18 cellular contexts compared by ENCODE assay signal in the genomic region with DNA sequence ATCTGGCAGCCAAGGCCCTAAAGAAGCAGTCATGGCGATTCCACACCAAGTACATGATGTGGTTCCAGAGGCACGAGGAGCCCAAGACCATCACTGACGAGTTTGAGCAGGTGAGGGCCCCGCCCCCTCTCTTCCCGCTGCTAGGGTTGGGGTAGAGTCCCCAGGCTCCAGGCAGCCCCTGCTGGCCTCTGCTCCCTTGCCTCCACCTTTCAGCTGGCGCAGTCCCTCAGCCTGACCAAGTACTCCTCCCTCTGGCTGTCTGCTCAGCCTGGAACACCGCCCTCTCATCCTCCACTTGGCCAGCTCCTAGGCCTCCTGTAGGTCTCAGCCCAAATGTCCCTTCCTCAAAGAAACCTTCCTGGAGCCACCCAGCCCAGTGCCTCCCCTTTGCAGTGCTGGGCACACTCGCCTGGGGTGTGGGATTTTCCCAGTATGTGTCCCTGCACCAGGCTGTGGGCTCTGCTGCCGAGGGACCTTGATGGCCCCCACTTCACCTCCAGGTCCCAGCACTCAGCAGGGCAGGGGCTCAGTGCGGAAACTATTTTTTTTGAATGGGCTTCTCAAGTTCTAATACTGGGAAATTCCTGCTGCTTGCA. TPM values are rescaled to one million over a fixed set of nuclear protein-coding genes. Genes with fewer than 3 reads are reported as not detected.
DNase-seq lines count a peak whose midpoint lies in the region; ATAC-seq, FAIRE-seq and TF ChIP-seq lines count a peak whose summit lies in the region.
"Had no signal": no experiment of that assay in that cellular context is flagged by ENCODE, and none has a peak within 500 bp of the region (broad histone marks: within the 10 kb centered on the region; RNA-seq: fewer than 3 reads in every experiment).

No MANE protein-coding gene starts in this region.

- H3K27ac Mint-ChIP-seq in activated CD4-positive, alpha-beta memory T cell treated with anti-CD3 and anti-CD28 coated beads for 36 hours, result peak overlapping the region; percentile 88

- 98% methylated on average over 4 of the region's 10 CpGs for WGBS in HepG2 (ENCODE audit: low lambda C conversion rate)
- WGBS in right lobe of liver (ENCODE audit: insufficient coverage, low coverage, low lambda C conversion rate, missing lambda C conversion rate), result 89% methylated on average over 5 of the region's 10 CpGs
- 58 to 100% methylated on average over 1 to 3 of the region's 10 CpGs for WGBS in gastroesophageal sphincter (ENCODE audit: low coverage in 1 of 2), 2 donors
- WGBS in transverse colon (ENCODE audit: low coverage in 1 of 2), 2 donors, result 87% methylated on average over 9 of the region's 10 CpGs; no CpG with 5 or more reads in 1 of the 2 donors

- H3K4me3 Mint-ChIP-seq in activated CD4-positive, alpha-beta memory T cell treated with anti-CD3 and anti-CD28 coated beads for 36 hours, result no peak overlapping the region

- ATAC-seq in HepG2 (no peak; the same call in 2 of the 3 replicates), right lobe of liver (no peak), gastroesophageal sphincter (no peak), HG02642 (IDR thresholded peaks at IDR 0.05; ENCODE audit: poor library complexity, unreplicated experiment) (no peak)
- ATAC-seq: PC-3 had no signal

- no peak overlapping the region for H3K4me2 ChIP-seq in HepG2 (ENCODE audit: low read depth, low read length)
- H3K4me2 ChIP-seq: BLaER1 had no signal

- H3K36me3 ChIP-seq in HepG2 (replicated peaks in 1 of 2; ENCODE audit: control insufficient read depth in 1 of 2, insufficient read depth in 2 of 2, low read length in 2 of 2), result peaks cover 32 to 88% of the 10 kb centered on the region in 2 experiments
- H3K36me3 ChIP-seq in right lobe of liver, result peaks cover 5 to 91% (median 35%) of the 10 kb centered on the region in 4 donors
- peaks cover 0 to 94% of the 10 kb centered on the region in 2 donors for H3K36me3 ChIP-seq in gastroesophageal sphincter
- peaks cover 0 to 76% (median 35%) of the 10 kb centered on the region in 4 donors for H3K36me3 ChIP-seq in transverse colon
- H3K36me3 ChIP-seq: uterus had no signal

- intact Hi-C loops in HepG2 (cut with micrococcal nuclease; ENCODE audit: unreplicated experiment), result no loop called here
- intact Hi-C loops in right lobe of liver (cut with DNase I), result no loop called here
- intact Hi-C loops in activated CD4-positive, alpha-beta memory T cell treated with anti-CD3 and anti-CD28 coated beads for 36 hours (cut with micrococcal nuclease), result no loop called here
- intact Hi-C loops in transverse colon (cut with DNase I; ENCODE audit: low total_unique reads), result no loop called here

- H3K4me3 ChIP-seq in HepG2 (replicated peaks in 1 of 3; ENCODE audit: insufficient read depth in 1 of 3, low read depth in 2 of 3, low read length in 3 of 3) (no peak overlapping the region), right lobe of liver (no peak overlapping the region), gastroesophageal sphincter (no peak overlapping the region), transverse colon (no peak overlapping the region)
- H3K4me3 ChIP-seq: BLaER1, uterus had no signal

- CTCF ChIA-PET in HepG2 (lab: Yijun Ruan, JAX; ENCODE audit: low intra/inter-chr PET ratio, low total read pairs), result no interaction called here
- CTCF ChIA-PET in activated CD4-positive, alpha-beta memory T cell treated with anti-CD3 and anti-CD28 coated beads for 36 hours (lab: Charles Lee), result no interaction called here

- peaks cover 52% of the 10 kb centered on the region for H3K36me3 Mint-ChIP-seq in activated CD4-positive, alpha-beta memory T cell treated with anti-CD3 and anti-CD28 coated beads for 36 hours

- FAIRE-seq in HepG2 (lab: Jason Lieb, UNC), result no peak
- FAIRE-seq: endometrium, GM19239, kidney had no signal

- no peak for TF ChIP-seq RAD21 in HepG2 (CRISPR knock-in tag; IDR thresholded peaks at IDR 0.05)

- in situ Hi-C loops in HepG2 (cut with HindIII; ENCODE audit: extremely low pct_ligation_motif_present, low pct_unique_long_range_greater_than_20kb), result no loop called here
- in situ Hi-C loops in transverse colon (cut with MboI; ENCODE audit: low pct_ligation_motif_present in 1 of 4, low pct_unique_long_range_greater_than_20kb in 1 of 4, low sequenced_read_pairs in 3 of 4), result no loop called here

- H2AFZ ChIP-seq in HepG2 (ENCODE audit: low read length), result no peak overlapping the region

- H3K27ac ChIP-seq in HepG2 (ENCODE audit: extremely low read length, insufficient read depth, low read length) (no peak overlapping the region), right lobe of liver (no peak overlapping the region), gastroesophageal sphincter (peak overlapping the region in 3 of 4 donors; percentile 33 to 54 (median 45)), transverse colon (no peak overlapping the region)
- H3K27ac ChIP-seq: BLaER1 had no signal

- DNase-seq in HepG2 (ENCODE audit: low spot score) (no peak), right lobe of liver (no peak), transverse colon (peak; percentile 7), HuH-7 (ENCODE audit: low spot score) (no peak), islet precursor cell (no peak)
- no peak for DNase-seq in activated CD4-positive, alpha-beta memory T cell treated with anti-CD3 and anti-CD28 coated beads for 36 hours
- DNase-seq: activated CD4-positive, alpha-beta T cell treated with anti-CD3 and anti-CD28 coated beads for 4 hours; kidney; NCI-H1417 treated with DMSO at 0.1 percent for 48 hours; NCI-H510A treated with DMSO at 0.1 percent for 48 hours; PC-3; T-helper 1 cell; uterus had no signal

- H3K9me3 ChIP-seq in HepG2 (ENCODE audit: low read length) (no peaks in the 10 kb centered on the region), right lobe of liver (no peaks in the 10 kb centered on the region), gastroesophageal sphincter (no peaks in the 10 kb centered on the region), transverse colon (no peaks in the 10 kb centered on the region)
- H3K9me3 ChIP-seq: BLaER1, uterus had no signal

- H3K4me1 ChIP-seq in HepG2 (ENCODE audit: insufficient read depth, low read length) (peaks cover 9% of the 10 kb centered on the region), right lobe of liver (peaks cover 0 to 7% (median 0%) of the 10 kb centered on the region in 4 donors), gastroesophageal sphincter (peaks cover 0 to 26% (median 8%) of the 10 kb centered on the region in 3 donors), transverse colon (peaks cover 7 to 12% (median 9%) of the 10 kb centered on the region in 4 donors)

- no peaks in the 10 kb centered on the region for H3K9me3 Mint-ChIP-seq in activated CD4-positive, alpha-beta memory T cell treated with anti-CD3 and anti-CD28 coated beads for 36 hours

- H3K27me3 ChIP-seq in HepG2 (ENCODE audit: control insufficient read depth in 1 of 2, insufficient read depth in 2 of 2, low read length in 2 of 2) (no peaks in the 10 kb centered on the region), right lobe of liver (no peaks in the 10 kb centered on the region), gastroesophageal sphincter (no peaks in the 10 kb centered on the region), transverse colon (no peaks in the 10 kb centered on the region)
- H3K27me3 ChIP-seq: BLaER1, uterus had no signal

- no TSS peak for BruUV-seq in HepG2 (replicated peaks; lab: Mats Ljungman, UMichigan)

- H3K27me3 Mint-ChIP-seq in activated CD4-positive, alpha-beta memory T cell treated with anti-CD3 and anti-CD28 coated beads for 36 hours, result no peaks in the 10 kb centered on the region

- TF ChIP-seq POLR2A in HepG2 (IDR thresholded peaks at IDR 0.05; ENCODE audit: insufficient read depth in 1 of 2, low read depth in 2 of 2, low read length in 2 of 2), result 0 out of 4 replicates have a peak, but pooled peaks of 1 of the 2 experiments have one; percentile 24
- TF ChIP-seq POLR2A in right lobe of liver (IDR thresholded peaks at IDR 0.05), result no peak
- no peak for TF ChIP-seq POLR2A in gastroesophageal sphincter (IDR thresholded peaks at IDR 0.05)
- no peak for TF ChIP-seq POLR2A in transverse colon (IDR thresholded peaks at IDR 0.05)

- TF ChIP-seq CTCF in HepG2 (CRISPR knock-in tag; IDR thresholded peaks at IDR 0.05), result no peak
- TF ChIP-seq CTCF in right lobe of liver (IDR thresholded peaks at IDR 0.05), result no peak
- TF ChIP-seq CTCF in gastroesophageal sphincter (IDR thresholded peaks at IDR 0.05), result no peak
- no peak for TF ChIP-seq CTCF in transverse colon (IDR thresholded peaks at IDR 0.05)

- TF ChIP-seq EP300 in HepG2 (IDR thresholded peaks at IDR 0.05; ENCODE audit: low read depth in 2 of 2, low read length in 2 of 2), result no peak
- no peak for TF ChIP-seq EP300 in HepG2 (CRISPR knock-in tag; IDR thresholded peaks at IDR 0.05; ENCODE audit: borderline replicate concordance)
- no peak for TF ChIP-seq EP300 in gastroesophageal sphincter (IDR thresholded peaks at IDR 0.05)
- no peak for TF ChIP-seq EP300 in transverse colon (IDR thresholded peaks at IDR 0.05; ENCODE audit: low read depth)

- H3K9ac ChIP-seq in HepG2 (ENCODE audit: insufficient read depth, low read depth, low read length), result no peak overlapping the region
- H3K9ac ChIP-seq: BLaER1 had no signal

- 0 out of 2 replicates have a peak, but pooled peaks cover 3% of the 10 kb centered on the region for H4K20me1 ChIP-seq in HepG2 (ENCODE audit: insufficient read depth, low read length)

- H3K4me1 Mint-ChIP-seq in activated CD4-positive, alpha-beta memory T cell treated with anti-CD3 and anti-CD28 coated beads for 36 hours (ENCODE audit: low read depth), result peaks cover 30% of the 10 kb centered on the region

- H3K79me2 ChIP-seq in HepG2 (ENCODE audit: insufficient read depth, low read length), result peaks cover 6% of the 10 kb centered on the region

- POLR2A ChIA-PET in HepG2 (lab: Yijun Ruan, JAX), result no interaction called here
- POLR2A ChIA-PET in activated CD4-positive, alpha-beta memory T cell treated with anti-CD3 and anti-CD28 coated beads for 36 hours (lab: Charles Lee), result no interaction called here

RNA-seq across cellular contexts. Expression of a gene that starts 5.7 kb away (rescaled TPM):
- total RNA-seq in HepG2 (2016; rRNA removed; fragmentation: Illumina TruSeq; extraction: Trizol) (3.8 and 4.0 TPM in 2 replicates), right lobe of liver (1 to 10 TPM; 1.2 to 3.5 (median 3.2) TPM), gastroesophageal sphincter (10 to 100 TPM in 3 of 4 donors, 1 to 10 TPM in 1; 8.2 to 12.8 (median 11.1) TPM), transverse colon (10 to 100 TPM in 1 of 4 donors, 1 to 10 TPM in 3; 3.4 to 11.1 (median 5.8) TPM)
- 1.9 and 2.2 TPM in 2 replicates for total RNA-seq in HepG2 (2016; cell fraction: cytosol; rRNA removed; fragmentation: Illumina TruSeq; extraction: Trizol; ENCODE audit: low read depth)
- 4.3 and 4.8 TPM in 2 replicates for total RNA-seq in HepG2 (2016; cell fraction: insoluble cytoplasmic fraction; rRNA removed; fragmentation: Illumina TruSeq; extraction: Trizol)
- 1.6 and 1.8 TPM in 2 replicates for total RNA-seq in HepG2 (2016; cell fraction: membrane; rRNA removed; fragmentation: Illumina TruSeq; extraction: Trizol)
- total RNA-seq in HepG2 (2016; cell fraction: nucleus; rRNA removed; fragmentation: Illumina TruSeq; extraction: Trizol), result 2.2 and 2.7 TPM in 2 replicates
- polyA plus RNA-seq in HepG2 (2011; rRNA removed), result 1.8 and 2.0 TPM in 2 replicates
- polyA plus RNA-seq in HepG2 (2011; cell fraction: cytosol; rRNA removed), result 2.1 and 2.4 TPM in 2 replicates
- 1.8 and 2.0 TPM in 2 replicates for polyA plus RNA-seq in HepG2 (2011; cell fraction: nucleus; rRNA removed)
- polyA plus RNA-seq in HepG2 (2012), result 2.6 TPM in 2 replicates
- 1.6 TPM in 2 replicates for polyA plus RNA-seq in HepG2 (2016; cell fraction: cytosol; fragmentation: Illumina TruSeq; extraction: Trizol; ENCODE audit: low read depth)
- 4.4 and 4.9 TPM in 2 replicates for polyA plus RNA-seq in HepG2 (2016; cell fraction: insoluble cytoplasmic fraction; fragmentation: Illumina TruSeq; extraction: Trizol; ENCODE audit: low read depth)
- polyA plus RNA-seq in HepG2 (2016; cell fraction: membrane; fragmentation: Illumina TruSeq; extraction: Trizol; ENCODE audit: low read depth), result 1.0 TPM in 2 replicates
- 2.7 and 3.1 TPM in 2 replicates for polyA plus RNA-seq in HepG2 (2016; cell fraction: nucleus; fragmentation: Illumina TruSeq; extraction: Trizol; ENCODE audit: insufficient read depth, low read depth)
- 0.40 and 0.48 TPM in 2 replicates for polyA minus RNA-seq in HepG2 (2011; rRNA and poly(A)+ RNA removed; ENCODE audit: low replicate concordance)
- 0.79 and 1.1 TPM in 2 replicates for polyA minus RNA-seq in HepG2 (2011; cell fraction: cytosol; rRNA and poly(A)+ RNA removed)
- 1.7 and 1.9 TPM in 2 replicates for polyA minus RNA-seq in HepG2 (2011; cell fraction: nucleus; rRNA and poly(A)+ RNA removed)
- 1 to 10 TPM; 4.7 to 5.3 TPM for total RNA-seq in activated CD4-positive, alpha-beta memory T cell treated with anti-CD3 and anti-CD28 coated beads for 36 hours

RNA-seq across cellular contexts. Expression of a gene that starts 16.3 kb away (rescaled TPM):
- 5.8 and 7.6 TPM in 2 replicates for total RNA-seq in HepG2 (2016; rRNA removed; fragmentation: Illumina TruSeq; extraction: Trizol)
- total RNA-seq in HepG2 (2016; cell fraction: cytosol; rRNA removed; fragmentation: Illumina TruSeq; extraction: Trizol; ENCODE audit: low read depth), result 4.0 and 5.5 TPM in 2 replicates
- total RNA-seq in HepG2 (2016; cell fraction: insoluble cytoplasmic fraction; rRNA removed; fragmentation: Illumina TruSeq; extraction: Trizol), result 6.1 and 8.1 TPM in 2 replicates
- total RNA-seq in HepG2 (2016; cell fraction: membrane; rRNA removed; fragmentation: Illumina TruSeq; extraction: Trizol), result 11.8 and 13.1 TPM in 2 replicates
- 11.3 and 13.6 TPM in 2 replicates for total RNA-seq in HepG2 (2016; cell fraction: nucleus; rRNA removed; fragmentation: Illumina TruSeq; extraction: Trizol)
- polyA plus RNA-seq in HepG2 (2011; rRNA removed), result 4.3 and 4.9 TPM in 2 replicates
- polyA plus RNA-seq in HepG2 (2011; cell fraction: cytosol; rRNA removed), result 4.0 and 4.5 TPM in 2 replicates
- polyA plus RNA-seq in HepG2 (2011; cell fraction: nucleus; rRNA removed), result 21.1 and 21.5 TPM in 2 replicates
- 18.8 and 22.7 TPM in 2 replicates for polyA plus RNA-seq in HepG2 (2012)
- polyA plus RNA-seq in HepG2 (2016; cell fraction: cytosol; fragmentation: Illumina TruSeq; extraction: Trizol; ENCODE audit: low read depth), result 7.9 TPM in 2 replicates
- polyA plus RNA-seq in HepG2 (2016; cell fraction: insoluble cytoplasmic fraction; fragmentation: Illumina TruSeq; extraction: Trizol; ENCODE audit: low read depth), result 25.5 and 38.4 TPM in 2 replicates
- polyA plus RNA-seq in HepG2 (2016; cell fraction: membrane; fragmentation: Illumina TruSeq; extraction: Trizol; ENCODE audit: low read depth), result 11.9 and 12.9 TPM in 2 replicates
- polyA plus RNA-seq in HepG2 (2016; cell fraction: nucleus; fragmentation: Illumina TruSeq; extraction: Trizol; ENCODE audit: insufficient read depth, low read depth), result 58.2 and 71.4 TPM in 2 replicates
- polyA minus RNA-seq in HepG2 (2011; rRNA and poly(A)+ RNA removed; ENCODE audit: low replicate concordance), result 6.7 and 8.6 TPM in 2 replicates
- polyA minus RNA-seq in HepG2 (2011; cell fraction: cytosol; rRNA and poly(A)+ RNA removed), result 13.1 and 16.9 TPM in 2 replicates
- polyA minus RNA-seq in HepG2 (2011; cell fraction: nucleus; rRNA and poly(A)+ RNA removed), result 7.5 and 10.3 TPM in 2 replicates
- total RNA-seq in right lobe of liver, result 10 to 100 TPM in 5 of 6 experiments, 1 to 10 TPM in 1; 7.1 to 21.6 (median 15.5) TPM
- 10 to 100 TPM; 54.6 to 58.7 TPM for total RNA-seq in activated CD4-positive, alpha-beta memory T cell treated with anti-CD3 and anti-CD28 coated beads for 36 hours
- total RNA-seq in gastroesophageal sphincter, result 10 to 100 TPM; 14.7 to 32.4 (median 23.1) TPM
- 10 to 100 TPM; 28.1 to 85.7 (median 32.1) TPM for total RNA-seq in transverse colon

RNA-seq across cellular contexts. Expression of a gene that starts 19.1 kb away (rescaled TPM):
- total RNA-seq in HepG2 (2016; rRNA removed; fragmentation: Illumina TruSeq; extraction: Trizol), result 0.24 TPM in 1 of 2 replicates, not detected in the other
- total RNA-seq in HepG2 (2016; cell fraction: cytosol; rRNA removed; fragmentation: Illumina TruSeq; extraction: Trizol; ENCODE audit: low read depth), result not detected in 2 replicates
- 0.15 TPM in 1 of 2 replicates, not detected in the other for total RNA-seq in HepG2 (2016; cell fraction: insoluble cytoplasmic fraction; rRNA removed; fragmentation: Illumina TruSeq; extraction: Trizol)
- total RNA-seq in HepG2 (2016; cell fraction: membrane; rRNA removed; fragmentation: Illumina TruSeq; extraction: Trizol), result 0.41 TPM in 1 of 2 replicates, not detected in the other
- total RNA-seq in HepG2 (2016; cell fraction: nucleus; rRNA removed; fragmentation: Illumina TruSeq; extraction: Trizol), result not detected in 2 replicates
- 0.13 and 0.35 TPM in 2 replicates for polyA plus RNA-seq in HepG2 (2011; rRNA removed)
- polyA plus RNA-seq in HepG2 (2011; cell fraction: cytosol; rRNA removed), result 0.08 and 0.15 TPM in 2 replicates
- polyA plus RNA-seq in HepG2 (2011; cell fraction: nucleus; rRNA removed), result 1.8 and 1.9 TPM in 2 replicates
- polyA plus RNA-seq in HepG2 (2012), result 0.41 and 0.86 TPM in 2 replicates
- 0.26 TPM in 1 of 2 replicates, not detected in the other for polyA plus RNA-seq in HepG2 (2016; cell fraction: cytosol; fragmentation: Illumina TruSeq; extraction: Trizol; ENCODE audit: low read depth)
- polyA plus RNA-seq in HepG2 (2016; cell fraction: insoluble cytoplasmic fraction; fragmentation: Illumina TruSeq; extraction: Trizol; ENCODE audit: low read depth), result not detected in 2 replicates
- 0.10 and 0.50 TPM in 2 replicates for polyA plus RNA-seq in HepG2 (2016; cell fraction: membrane; fragmentation: Illumina TruSeq; extraction: Trizol; ENCODE audit: low read depth)
- polyA plus RNA-seq in HepG2 (2016; cell fraction: nucleus; fragmentation: Illumina TruSeq; extraction: Trizol; ENCODE audit: insufficient read depth, low read depth), result 0.73 TPM in 1 of 2 replicates, not detected in the other
- 0.12 and 0.35 TPM in 2 replicates for polyA minus RNA-seq in HepG2 (2011; rRNA and poly(A)+ RNA removed; ENCODE audit: low replicate concordance)
- not detected in 2 replicates for polyA minus RNA-seq in HepG2 (2011; cell fraction: cytosol; rRNA and poly(A)+ RNA removed)
- polyA minus RNA-seq in HepG2 (2011; cell fraction: nucleus; rRNA and poly(A)+ RNA removed), result 0.87 TPM in 1 of 2 replicates, not detected in the other
- total RNA-seq in right lobe of liver, result 1 to 10 TPM in 3 of 6 experiments, under 1 TPM in 3; 0.18 to 2.4 (median 1.1) TPM
- under 1 TPM; 0.26 to 0.27 TPM for total RNA-seq in activated CD4-positive, alpha-beta memory T cell treated with anti-CD3 and anti-CD28 coated beads for 36 hours
- 1 to 10 TPM in 1 of 4 donors, under 1 TPM in 2, not detected in 1; 0.16 to 3.1 (median 0.31) TPM for total RNA-seq in gastroesophageal sphincter
- 100 to 1,000 TPM in 3 of 4 donors, 10 to 100 TPM in 1; 91.5 to 386 (median 180) TPM for total RNA-seq in transverse colon

RNA-seq across cellular contexts. Expression of a gene that starts 35.6 kb away (rescaled TPM):
- 9.0 and 22.2 TPM in 2 replicates for total RNA-seq in HepG2 (2016; rRNA removed; fragmentation: Illumina TruSeq; extraction: Trizol)
- total RNA-seq in HepG2 (2016; cell fraction: cytosol; rRNA removed; fragmentation: Illumina TruSeq; extraction: Trizol; ENCODE audit: low read depth), result 6.0 and 7.0 TPM in 2 replicates
- 9.8 and 24.6 TPM in 2 replicates for total RNA-seq in HepG2 (2016; cell fraction: insoluble cytoplasmic fraction; rRNA removed; fragmentation: Illumina TruSeq; extraction: Trizol)
- total RNA-seq in HepG2 (2016; cell fraction: membrane; rRNA removed; fragmentation: Illumina TruSeq; extraction: Trizol), result 10.9 and 16.4 TPM in 2 replicates
- 22.1 and 22.7 TPM in 2 replicates for total RNA-seq in HepG2 (2016; cell fraction: nucleus; rRNA removed; fragmentation: Illumina TruSeq; extraction: Trizol)
- 25.5 and 42.2 TPM in 2 replicates for polyA plus RNA-seq in HepG2 (2011; rRNA removed)
- 14.0 and 19.6 TPM in 2 replicates for polyA plus RNA-seq in HepG2 (2011; cell fraction: cytosol; rRNA removed)
- 62.9 and 70.0 TPM in 2 replicates for polyA plus RNA-seq in HepG2 (2011; cell fraction: nucleus; rRNA removed)
- polyA plus RNA-seq in HepG2 (2012), result 26.2 and 43.9 TPM in 2 replicates
- polyA plus RNA-seq in HepG2 (2016; cell fraction: cytosol; fragmentation: Illumina TruSeq; extraction: Trizol; ENCODE audit: low read depth), result 5.9 and 6.3 TPM in 2 replicates
- 14.0 and 15.8 TPM in 2 replicates for polyA plus RNA-seq in HepG2 (2016; cell fraction: insoluble cytoplasmic fraction; fragmentation: Illumina TruSeq; extraction: Trizol; ENCODE audit: low read depth)
- 15.2 and 15.3 TPM in 2 replicates for polyA plus RNA-seq in HepG2 (2016; cell fraction: membrane; fragmentation: Illumina TruSeq; extraction: Trizol; ENCODE audit: low read depth)
- 55.8 and 59.3 TPM in 2 replicates for polyA plus RNA-seq in HepG2 (2016; cell fraction: nucleus; fragmentation: Illumina TruSeq; extraction: Trizol; ENCODE audit: insufficient read depth, low read depth)
- 43.8 and 78.6 TPM in 2 replicates for polyA minus RNA-seq in HepG2 (2011; rRNA and poly(A)+ RNA removed; ENCODE audit: low replicate concordance)
- 25.2 and 27.9 TPM in 2 replicates for polyA minus RNA-seq in HepG2 (2011; cell fraction: cytosol; rRNA and poly(A)+ RNA removed)
- polyA minus RNA-seq in HepG2 (2011; cell fraction: nucleus; rRNA and poly(A)+ RNA removed), result 11.7 and 13.1 TPM in 2 replicates
- 10 to 100 TPM; 26.6 to 57.7 (median 32.9) TPM for total RNA-seq in right lobe of liver
- 100 to 1,000 TPM; 107 to 112 TPM for total RNA-seq in activated CD4-positive, alpha-beta memory T cell treated with anti-CD3 and anti-CD28 coated beads for 36 hours
- 10 to 100 TPM; 28.4 to 64.3 (median 36.5) TPM for total RNA-seq in gastroesophageal sphincter
- 100 to 1,000 TPM; 180 to 249 (median 218) TPM for total RNA-seq in transverse colon

RNA-seq across cellular contexts. Expression of a gene that starts 37.3 kb away (rescaled TPM):
- total RNA-seq in HepG2 (2016; rRNA removed; fragmentation: Illumina TruSeq; extraction: Trizol) (64.8 and 65.4 TPM in 2 replicates), right lobe of liver (10 to 100 TPM; 11.8 to 31.9 (median 17.9) TPM), gastroesophageal sphincter (10 to 100 TPM; 57.4 to 73.2 (median 69.8) TPM), transverse colon (100 to 1,000 TPM in 1 of 4 donors, 10 to 100 TPM in 3; 62.0 to 138 (median 65.9) TPM)
- total RNA-seq in HepG2 (2016; cell fraction: cytosol; rRNA removed; fragmentation: Illumina TruSeq; extraction: Trizol; ENCODE audit: low read depth), result 15.4 and 16.0 TPM in 2 replicates
- 63.3 and 68.4 TPM in 2 replicates for total RNA-seq in HepG2 (2016; cell fraction: insoluble cytoplasmic fraction; rRNA removed; fragmentation: Illumina TruSeq; extraction: Trizol)
- 33.2 and 37.1 TPM in 2 replicates for total RNA-seq in HepG2 (2016; cell fraction: membrane; rRNA removed; fragmentation: Illumina TruSeq; extraction: Trizol)
- 20.1 and 23.9 TPM in 2 replicates for total RNA-seq in HepG2 (2016; cell fraction: nucleus; rRNA removed; fragmentation: Illumina TruSeq; extraction: Trizol)
- polyA plus RNA-seq in HepG2 (2011; rRNA removed), result 55.1 and 62.6 TPM in 2 replicates
- 64.8 and 96.9 TPM in 2 replicates for polyA plus RNA-seq in HepG2 (2011; cell fraction: cytosol; rRNA removed)
- polyA plus RNA-seq in HepG2 (2011; cell fraction: nucleus; rRNA removed), result 39.4 and 39.7 TPM in 2 replicates
- polyA plus RNA-seq in HepG2 (2012), result 36.9 and 37.0 TPM in 2 replicates
- polyA plus RNA-seq in HepG2 (2016; cell fraction: cytosol; fragmentation: Illumina TruSeq; extraction: Trizol; ENCODE audit: low read depth), result 19.8 and 21.5 TPM in 2 replicates
- polyA plus RNA-seq in HepG2 (2016; cell fraction: insoluble cytoplasmic fraction; fragmentation: Illumina TruSeq; extraction: Trizol; ENCODE audit: low read depth), result 66.3 and 66.4 TPM in 2 replicates
- 28.2 and 30.6 TPM in 2 replicates for polyA plus RNA-seq in HepG2 (2016; cell fraction: membrane; fragmentation: Illumina TruSeq; extraction: Trizol; ENCODE audit: low read depth)
- 31.1 and 43.4 TPM in 2 replicates for polyA plus RNA-seq in HepG2 (2016; cell fraction: nucleus; fragmentation: Illumina TruSeq; extraction: Trizol; ENCODE audit: insufficient read depth, low read depth)
- polyA minus RNA-seq in HepG2 (2011; rRNA and poly(A)+ RNA removed; ENCODE audit: low replicate concordance), result 43.3 and 70.9 TPM in 2 replicates
- polyA minus RNA-seq in HepG2 (2011; cell fraction: cytosol; rRNA and poly(A)+ RNA removed), result 29.5 and 30.6 TPM in 2 replicates
- polyA minus RNA-seq in HepG2 (2011; cell fraction: nucleus; rRNA and poly(A)+ RNA removed), result 10.3 and 10.7 TPM in 2 replicates
- total RNA-seq in activated CD4-positive, alpha-beta memory T cell treated with anti-CD3 and anti-CD28 coated beads for 36 hours, result 10 to 100 TPM; 15.5 to 16.3 TPM

Comparison
In these comparisons a context has a peak if more than half of its experiments do, and no peak if none do; other contexts are left out.
1. H3K27ac ChIP-seq: peak in gastroesophageal sphincter (3 of 4); none in HepG2 (single experiment), right lobe of liver (0 of 3) and transverse colon (0 of 4).
2. RNA of a gene that starts 19.1 kb away (total RNA-seq): 91.5 to 386 TPM in transverse colon; 0.18 to 2.4 TPM in right lobe of liver, 0.16 to 3.1 TPM in gastroesophageal sphincter, 0.26 to 0.27 TPM in activated CD4-positive, alpha-beta memory T cell treated with anti-CD3 and anti-CD28 coated beads for 36 hours and 0.15 to 0.41 TPM in HepG2; every median in the first group is over 10 times any median in the second.